ENCODE assay signal across 8 cellular contexts in the genomic region with DNA sequence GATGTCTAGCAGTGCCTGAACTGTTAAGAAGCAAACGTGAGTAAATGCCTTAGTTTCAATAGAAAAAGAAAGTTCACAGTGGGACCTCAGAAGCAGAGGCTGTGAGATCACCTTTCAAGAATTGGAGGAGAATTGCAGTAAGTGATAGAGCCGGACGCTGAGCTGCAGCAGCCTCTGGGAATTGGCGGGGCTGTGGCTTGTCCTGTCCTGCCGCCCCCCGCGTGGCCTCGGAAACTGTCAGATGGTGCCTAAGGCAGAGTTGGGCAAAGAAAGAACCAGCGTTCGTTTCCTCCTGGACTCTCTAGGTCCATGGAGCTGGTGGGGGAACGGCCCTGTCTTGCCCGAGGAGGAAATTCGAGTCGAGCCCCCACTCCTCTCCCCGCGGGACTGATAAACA. TPM values are rescaled to one million over a fixed set of nuclear protein-coding genes. Genes with fewer than 3 reads are reported as not detected.
A peak's percentile ranks its signal among the peaks of the same experiment; 100 is the strongest.
DNase-seq lines count a peak whose midpoint lies in the region; ATAC-seq and TF ChIP-seq lines count a peak whose summit lies in the region.

No MANE protein-coding gene starts in this region.

- peaks cover 12% of the 10 kb centered on the region for H3K4me1 ChIP-seq in parathyroid adenoma

- H2AFZ ChIP-seq in parathyroid adenoma, result peak overlapping the region; percentile 4

- H3K27me3 Mint-ChIP-seq in T-cell, result peaks cover 42 to 44% of the 10 kb centered on the region in 2 donors

- ATAC-seq in GM19395 (IDR thresholded peaks at IDR 0.05; ENCODE audit: unreplicated experiment), result peak; percentile 30
- ATAC-seq in T-cell (replicated peaks in 1 of 4), result peak; percentile 7 to 31 (median 14)
- no peak for ATAC-seq in HG03095 (IDR thresholded peaks at IDR 0.05; ENCODE audit: unreplicated experiment)

- H3K4me1 Mint-ChIP-seq in T-cell, result peaks cover 22 to 24% (median 23%) of the 10 kb centered on the region in 3 donors

- H3K79me2 ChIP-seq in parathyroid adenoma, result peaks cover 20% of the 10 kb centered on the region

- peak overlapping the region; percentile 59 for H3K9ac ChIP-seq in parathyroid adenoma

- no peaks in the 10 kb centered on the region for H3K36me3 ChIP-seq in parathyroid adenoma (ENCODE audit: control insufficient read depth, insufficient read depth, low read length)

- POLR2A ChIA-PET in T-cell (lab: Charles Lee), result no interaction called here

- DNase-seq in T-cell (peak in 4 of 34 experiments; percentile 3 to 20 (median 8)), fibroblast of pulmonary artery (ENCODE audit: low read depth) (peak; percentile 28), NCI-H2196 treated with DMSO at 0.1 percent for 48 hours (lab: John Stamatoyannopoulos, UW; ENCODE audit: unreplicated experiment) (no peak), cerebellar cortex (ENCODE audit: low spot score) (no peak), NOMO-1 (lab: John Stamatoyannopoulos, UW; ENCODE audit: unreplicated experiment in 2 of 2) (no peak)

- no peak for TF ChIP-seq CTCF in fibroblast of pulmonary artery (IDR thresholded peaks at IDR 0.05; ENCODE audit: low read length, missing control alignments)
- no peak for TF ChIP-seq CTCF in parathyroid adenoma (IDR thresholded peaks at IDR 0.05)

- H3K36me3 Mint-ChIP-seq in T-cell, result no peaks in the 10 kb centered on the region

- H3K9me3 ChIP-seq in parathyroid adenoma (ENCODE audit: control insufficient read depth, low read length), result no peaks in the 10 kb centered on the region

- peak overlapping the region; percentile 77 to 91 (median 84) for H3K4me3 Mint-ChIP-seq in T-cell

- H3K4me2 ChIP-seq in parathyroid adenoma (ENCODE audit: low read length), result peak overlapping the region; percentile 76

- H3K27me3 ChIP-seq in parathyroid adenoma (ENCODE audit: control insufficient read depth, insufficient read depth, low read length), result no peaks in the 10 kb centered on the region

- H3K27ac ChIP-seq in parathyroid adenoma, result peak overlapping the region; percentile 99

- CTCF ChIA-PET in T-cell (lab: Charles Lee), result interaction anchor here in 1 of 2 donors (0.5 to 0.7 kb wide), 2 partner anchors 87 to 275 kb away, joined by 5 to 7 read pairs; no protein-coding TSS in a partner anchor

- no peak overlapping the region for H3K27ac Mint-ChIP-seq in T-cell

- H3K9me3 Mint-ChIP-seq in T-cell, result no peaks in the 10 kb centered on the region

- H3K4me3 ChIP-seq in fibroblast of pulmonary artery (replicated peaks; ENCODE audit: low read depth, low read length) (peak overlapping the region; percentile 52), parathyroid adenoma (ENCODE audit: low read depth, low read length) (peak overlapping the region; percentile 66)

RNA-seq across cellular contexts. Expression of gene EMILIN2, which starts 0.6 kb away (rescaled TPM):
- 10 to 100 TPM in 4 of 5 donors, 1 to 10 TPM in 1; 3.3 to 19.2 (median 15.0) TPM for total RNA-seq in T-cell
